Comparison of ENCODE assay signal across 1 cellular context in the genomic region with DNA sequence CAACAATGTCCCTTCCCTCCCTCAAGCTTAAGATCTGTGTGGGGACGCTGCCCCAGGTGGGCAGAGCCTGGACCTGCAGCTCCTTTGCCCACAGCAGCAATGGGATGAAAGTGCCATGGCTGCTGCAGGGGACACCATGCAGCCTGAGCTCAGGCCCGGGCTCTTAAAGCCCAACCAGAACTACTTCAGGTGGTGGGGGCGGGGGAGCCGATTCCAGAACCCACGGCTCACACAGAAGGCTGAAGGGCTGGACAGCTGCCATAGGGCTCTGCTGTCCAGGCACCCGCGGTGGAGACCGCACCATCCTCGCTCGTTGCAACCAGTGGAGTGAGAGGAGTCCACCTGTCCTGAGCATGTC.
TF ChIP-seq lines count a peak whose summit lies in the region.

No MANE protein-coding gene starts in this region.

TF ChIP-seq in GM12878, 131 proteins besides CTCF, POLR2A, EP300 and RAD21:
- TF ChIP-seq, protein P1, sequence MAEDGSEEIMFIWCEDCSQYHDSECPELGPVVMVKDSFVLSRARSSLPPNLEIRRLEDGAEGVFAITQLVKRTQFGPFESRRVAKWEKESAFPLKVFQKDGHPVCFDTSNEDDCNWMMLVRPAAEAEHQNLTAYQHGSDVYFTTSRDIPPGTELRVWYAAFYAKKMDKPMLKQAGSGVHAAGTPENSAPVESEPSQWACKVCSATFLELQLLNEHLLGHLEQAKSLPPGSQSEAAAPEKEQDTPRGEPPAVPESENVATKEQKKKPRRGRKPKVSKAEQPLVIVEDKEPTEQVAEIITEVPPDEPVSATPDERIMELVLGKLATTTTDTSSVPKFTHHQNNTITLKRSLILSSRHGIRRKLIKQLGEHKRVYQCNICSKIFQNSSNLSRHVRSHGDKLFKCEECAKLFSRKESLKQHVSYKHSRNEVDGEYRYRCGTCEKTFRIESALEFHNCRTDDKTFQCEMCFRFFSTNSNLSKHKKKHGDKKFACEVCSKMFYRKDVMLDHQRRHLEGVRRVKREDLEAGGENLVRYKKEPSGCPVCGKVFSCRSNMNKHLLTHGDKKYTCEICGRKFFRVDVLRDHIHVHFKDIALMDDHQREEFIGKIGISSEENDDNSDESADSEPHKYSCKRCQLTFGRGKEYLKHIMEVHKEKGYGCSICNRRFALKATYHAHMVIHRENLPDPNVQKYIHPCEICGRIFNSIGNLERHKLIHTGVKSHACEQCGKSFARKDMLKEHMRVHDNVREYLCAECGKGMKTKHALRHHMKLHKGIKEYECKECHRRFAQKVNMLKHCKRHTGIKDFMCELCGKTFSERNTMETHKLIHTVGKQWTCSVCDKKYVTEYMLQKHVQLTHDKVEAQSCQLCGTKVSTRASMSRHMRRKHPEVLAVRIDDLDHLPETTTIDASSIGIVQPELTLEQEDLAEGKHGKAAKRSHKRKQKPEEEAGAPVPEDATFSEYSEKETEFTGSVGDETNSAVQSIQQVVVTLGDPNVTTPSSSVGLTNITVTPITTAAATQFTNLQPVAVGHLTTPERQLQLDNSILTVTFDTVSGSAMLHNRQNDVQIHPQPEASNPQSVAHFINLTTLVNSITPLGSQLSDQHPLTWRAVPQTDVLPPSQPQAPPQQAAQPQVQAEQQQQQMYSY (CRISPR knock-in tag; IDR thresholded peaks at IDR 0.05) = no peak
- TF ChIP-seq SMC3 (IDR thresholded peaks at IDR 0.05; ENCODE audit: borderline replicate concordance, low read length) (no peak), MYB (IDR thresholded peaks at IDR 0.05; ENCODE audit: borderline replicate concordance, low read depth, low read length) (no peak)
TF ChIP-seq in GM12878: peak in this region for 0.
